In the genomic region with DNA sequence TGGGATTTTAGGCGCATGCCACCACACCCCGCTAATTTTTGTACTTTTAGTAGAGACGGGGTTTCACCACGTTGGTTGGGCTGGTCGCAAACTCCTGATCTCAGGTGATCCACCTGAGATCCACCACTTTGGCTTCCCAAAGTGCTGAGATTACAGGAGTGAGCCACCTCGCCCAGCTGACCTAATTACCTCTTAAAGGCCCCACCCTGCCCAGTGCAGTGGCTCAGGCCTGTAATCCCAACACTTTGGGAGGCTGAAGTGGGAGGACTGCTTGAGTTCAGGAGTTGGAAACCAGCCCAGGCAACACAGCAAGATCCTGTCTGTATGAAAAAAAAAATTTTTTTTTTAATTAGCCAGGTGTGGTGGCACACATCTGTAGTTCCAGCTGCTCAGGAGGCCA, we compare ENCODE assay signal across 1 cellular context.
TF ChIP-seq lines count a peak whose summit lies in the region.

No MANE protein-coding gene starts in this region.

TF ChIP-seq in HCT116, 20 proteins besides CTCF, POLR2A, EP300 and RAD21 (continued from another document):
- TF ChIP-seq, protein P1, sequence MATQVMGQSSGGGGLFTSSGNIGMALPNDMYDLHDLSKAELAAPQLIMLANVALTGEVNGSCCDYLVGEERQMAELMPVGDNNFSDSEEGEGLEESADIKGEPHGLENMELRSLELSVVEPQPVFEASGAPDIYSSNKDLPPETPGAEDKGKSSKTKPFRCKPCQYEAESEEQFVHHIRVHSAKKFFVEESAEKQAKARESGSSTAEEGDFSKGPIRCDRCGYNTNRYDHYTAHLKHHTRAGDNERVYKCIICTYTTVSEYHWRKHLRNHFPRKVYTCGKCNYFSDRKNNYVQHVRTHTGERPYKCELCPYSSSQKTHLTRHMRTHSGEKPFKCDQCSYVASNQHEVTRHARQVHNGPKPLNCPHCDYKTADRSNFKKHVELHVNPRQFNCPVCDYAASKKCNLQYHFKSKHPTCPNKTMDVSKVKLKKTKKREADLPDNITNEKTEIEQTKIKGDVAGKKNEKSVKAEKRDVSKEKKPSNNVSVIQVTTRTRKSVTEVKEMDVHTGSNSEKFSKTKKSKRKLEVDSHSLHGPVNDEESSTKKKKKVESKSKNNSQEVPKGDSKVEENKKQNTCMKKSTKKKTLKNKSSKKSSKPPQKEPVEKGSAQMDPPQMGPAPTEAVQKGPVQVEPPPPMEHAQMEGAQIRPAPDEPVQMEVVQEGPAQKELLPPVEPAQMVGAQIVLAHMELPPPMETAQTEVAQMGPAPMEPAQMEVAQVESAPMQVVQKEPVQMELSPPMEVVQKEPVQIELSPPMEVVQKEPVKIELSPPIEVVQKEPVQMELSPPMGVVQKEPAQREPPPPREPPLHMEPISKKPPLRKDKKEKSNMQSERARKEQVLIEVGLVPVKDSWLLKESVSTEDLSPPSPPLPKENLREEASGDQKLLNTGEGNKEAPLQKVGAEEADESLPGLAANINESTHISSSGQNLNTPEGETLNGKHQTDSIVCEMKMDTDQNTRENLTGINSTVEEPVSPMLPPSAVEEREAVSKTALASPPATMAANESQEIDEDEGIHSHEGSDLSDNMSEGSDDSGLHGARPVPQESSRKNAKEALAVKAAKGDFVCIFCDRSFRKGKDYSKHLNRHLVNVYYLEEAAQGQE (IDR thresholded peaks at IDR 0.05; ENCODE audit: low read depth) = no peak
- TF ChIP-seq, protein P2, sequence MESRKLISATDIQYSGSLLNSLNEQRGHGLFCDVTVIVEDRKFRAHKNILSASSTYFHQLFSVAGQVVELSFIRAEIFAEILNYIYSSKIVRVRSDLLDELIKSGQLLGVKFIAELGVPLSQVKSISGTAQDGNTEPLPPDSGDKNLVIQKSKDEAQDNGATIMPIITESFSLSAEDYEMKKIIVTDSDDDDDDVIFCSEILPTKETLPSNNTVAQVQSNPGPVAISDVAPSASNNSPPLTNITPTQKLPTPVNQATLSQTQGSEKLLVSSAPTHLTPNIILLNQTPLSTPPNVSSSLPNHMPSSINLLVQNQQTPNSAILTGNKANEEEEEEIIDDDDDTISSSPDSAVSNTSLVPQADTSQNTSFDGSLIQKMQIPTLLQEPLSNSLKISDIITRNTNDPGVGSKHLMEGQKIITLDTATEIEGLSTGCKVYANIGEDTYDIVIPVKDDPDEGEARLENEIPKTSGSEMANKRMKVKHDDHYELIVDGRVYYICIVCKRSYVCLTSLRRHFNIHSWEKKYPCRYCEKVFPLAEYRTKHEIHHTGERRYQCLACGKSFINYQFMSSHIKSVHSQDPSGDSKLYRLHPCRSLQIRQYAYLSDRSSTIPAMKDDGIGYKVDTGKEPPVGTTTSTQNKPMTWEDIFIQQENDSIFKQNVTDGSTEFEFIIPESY (IDR thresholded peaks at IDR 0.05; ENCODE audit: extremely low read depth, insufficient replicate concordance, low read length) = no peak
- TF ChIP-seq CBX3 (IDR thresholded peaks at IDR 0.05; ENCODE audit: low read depth) (no peak), ZFX (IDR thresholded peaks at IDR 0.05) (no peak)
